Comparison of ENCODE assay signal across 25 cellular contexts in genomic region chr2:182324665-182325064, GRCh38.
A peak's percentile ranks its signal among the peaks of the same experiment; 100 is the strongest.
DNase-seq lines count a peak whose midpoint lies in the region; ATAC-seq, FAIRE-seq and TF ChIP-seq lines count a peak whose summit lies in the region.
"Had no signal": no experiment of that assay in that cellular context is flagged by ENCODE, and none has a peak within 500 bp of the region (broad histone marks: within the 10 kb centered on the region; RNA-seq: fewer than 3 reads in every experiment).

No MANE protein-coding gene starts in this region.

- 69 to 80% methylated on average over 4 of the region's 4 CpGs for WGBS in heart right ventricle, 2 donors
- 21 to 35% methylated on average over 4 of the region's 4 CpGs for WGBS in thyroid gland, 2 donors

- FAIRE-seq in bronchial epithelial cell (lab: Jason Lieb, UNC) (no peak), kidney (lab: Jason Lieb, UNC) (peak; percentile 90)
- FAIRE-seq: A204.1, GM12892, K562 had no signal

- H3K9me3 Mint-ChIP-seq in activated naive CD4-positive, alpha-beta T cell treated with anti-CD3 and anti-CD28 coated beads, Interleukin-2, amount 50 U/mL, for 72 hours, result peaks cover 0 to 5% of the 10 kb centered on the region in 2 donors

- no peak for TF ChIP-seq CTCF in heart right ventricle (IDR thresholded peaks at IDR 0.05)
- TF ChIP-seq CTCF in right atrium auricular region (IDR thresholded peaks at IDR 0.05), result no peak
- TF ChIP-seq CTCF in bronchial epithelial cell (IDR thresholded peaks at IDR 0.05; ENCODE audit: insufficient read depth, low read length, severe bottlenecking), result no peak
- no peak for TF ChIP-seq CTCF in kidney (IDR thresholded peaks at IDR 0.05; ENCODE audit: borderline replicate concordance, extremely low read depth, insufficient read depth)
- peak in 1 of 6 experiments; percentile 22 for TF ChIP-seq CTCF in thyroid gland (IDR thresholded peaks at IDR 0.05)
- TF ChIP-seq CTCF in vagina (IDR thresholded peaks at IDR 0.05), result no peak

- H3K27ac ChIP-seq in heart right ventricle, result no peak overlapping the region
- H3K27ac ChIP-seq in right atrium auricular region, result no peak overlapping the region
- peak overlapping the region in 1 of 2 donors; percentile 54 for H3K27ac ChIP-seq in kidney (ENCODE audit: low read depth in 2 of 2, low read length in 2 of 2)
- peak overlapping the region; percentile 61 to 93 (median 77) for H3K27ac ChIP-seq in thyroid gland
- H3K27ac ChIP-seq in vagina, result no peak overlapping the region
- H3K27ac ChIP-seq: neutrophil, upper lobe of right lung had no signal

- H3K4me1 ChIP-seq in heart right ventricle (peaks cover 0 to 22% (median 3%) of the 10 kb centered on the region in 9 donors), right atrium auricular region (no peaks in the 10 kb centered on the region), kidney (ENCODE audit: control insufficient read depth in 1 of 2, insufficient read depth in 1 of 2, low read depth in 1 of 2, low read length in 2 of 2) (peaks cover 3 to 12% of the 10 kb centered on the region in 2 donors), thyroid gland (peaks cover 44 to 63% of the 10 kb centered on the region in 2 donors), vagina (peaks cover 15% of the 10 kb centered on the region)
- H3K4me1 ChIP-seq: upper lobe of right lung had no signal

- H3K36me3 ChIP-seq in heart right ventricle (no peaks in the 10 kb centered on the region), right atrium auricular region (no peaks in the 10 kb centered on the region), bronchial epithelial cell (ENCODE audit: control insufficient read depth, insufficient read depth, low read length) (no peaks in the 10 kb centered on the region), kidney (ENCODE audit: control insufficient read depth in 1 of 2, insufficient read depth in 2 of 2, low read length in 2 of 2) (no peaks in the 10 kb centered on the region), thyroid gland (no peaks in the 10 kb centered on the region), vagina (no peaks in the 10 kb centered on the region)
- H3K36me3 ChIP-seq: neutrophil, upper lobe of right lung had no signal

- H3K27me3 ChIP-seq in heart right ventricle, result no peaks in the 10 kb centered on the region
- H3K27me3 ChIP-seq in right atrium auricular region, result no peaks in the 10 kb centered on the region
- H3K27me3 ChIP-seq in bronchial epithelial cell (ENCODE audit: control insufficient read depth, insufficient read depth, low read length), result no peaks in the 10 kb centered on the region
- no peaks in the 10 kb centered on the region for H3K27me3 ChIP-seq in thyroid gland
- no peaks in the 10 kb centered on the region for H3K27me3 ChIP-seq in vagina
- H3K27me3 ChIP-seq: neutrophil, upper lobe of right lung had no signal

- H3K9me3 ChIP-seq in heart right ventricle (peaks cover 0 to 7% (median 0%) of the 10 kb centered on the region in 11 donors), right atrium auricular region (no peaks in the 10 kb centered on the region), kidney (ENCODE audit: control insufficient read depth in 1 of 2, low read length in 2 of 2) (no peaks in the 10 kb centered on the region), thyroid gland (no peaks in the 10 kb centered on the region), vagina (no peaks in the 10 kb centered on the region)
- H3K9me3 ChIP-seq: upper lobe of right lung had no signal

- ATAC-seq in heart right ventricle, result peak in 5 of 8 donors; percentile 35 to 75 (median 62)
- no peak for ATAC-seq in activated naive CD4-positive, alpha-beta T cell treated with anti-CD3 and anti-CD28 coated beads, Interleukin-2, amount 50 U/mL, for 72 hours
- ATAC-seq: activated CD8-positive, alpha-beta memory T cell treated with anti-CD3 and anti-CD28 coated beads, Interleukin-2, amount 10 ng/mL, durations not matched to agents 7 days and 5 days; K562; upper lobe of right lung had no signal

- H3K27ac Mint-ChIP-seq in activated naive CD4-positive, alpha-beta T cell treated with anti-CD3 and anti-CD28 coated beads, Interleukin-2, amount 50 U/mL, for 72 hours, result no peak overlapping the region
- H3K27ac Mint-ChIP-seq: activated B cell treated with CpG ODN at 0.5 μM for 24 hours; activated CD8-positive, alpha-beta memory T cell treated with anti-CD3 and anti-CD28 coated beads, Interleukin-2, amount 10 ng/mL, durations not matched to agents 7 days and 5 days; brain; CD8-positive, alpha-beta memory T cell had no signal

- TF ChIP-seq POLR2A in thyroid gland (IDR thresholded peaks at IDR 0.05), result peak in 1 of 2 donors; percentile 55
- TF ChIP-seq POLR2A in vagina (IDR thresholded peaks at IDR 0.05), result no peak

- no peak overlapping the region for H3K4me3 ChIP-seq in heart right ventricle
- H3K4me3 ChIP-seq in right atrium auricular region, result no peak overlapping the region
- no peak overlapping the region for H3K4me3 ChIP-seq in bronchial epithelial cell (ENCODE audit: low read depth, low read length)
- H3K4me3 ChIP-seq in kidney (ENCODE audit: low read length in 2 of 2), result no peak overlapping the region
- no peak overlapping the region for H3K4me3 ChIP-seq in thyroid gland (replicated peaks in 1 of 3)
- H3K4me3 ChIP-seq in vagina, result no peak overlapping the region
- H3K4me3 ChIP-seq: K562, upper lobe of right lung had no signal

- peaks cover 0 to 5% of the 10 kb centered on the region in 2 donors for H3K36me3 Mint-ChIP-seq in activated naive CD4-positive, alpha-beta T cell treated with anti-CD3 and anti-CD28 coated beads, Interleukin-2, amount 50 U/mL, for 72 hours
- H3K36me3 Mint-ChIP-seq: activated CD8-positive, alpha-beta memory T cell treated with anti-CD3 and anti-CD28 coated beads, Interleukin-2, amount 10 ng/mL, durations not matched to agents 7 days and 5 days had no signal

- H3K9ac ChIP-seq in kidney (ENCODE audit: low read length in 2 of 2), result no peak overlapping the region

- no peak for DNase-seq in heart right ventricle
- no peak for DNase-seq in right atrium auricular region (ENCODE audit: low spot score)
- DNase-seq in bronchial epithelial cell (ENCODE audit: low read depth), result peak; percentile 14
- no peak for DNase-seq in kidney
- DNase-seq in thyroid gland, result peak; percentile 36 to 40
- DNase-seq in vagina (ENCODE audit: extremely low spot score in 2 of 2), result no peak
- no peak for DNase-seq in C1 segment of cervical spinal cord (lab: John Stamatoyannopoulos, UW)
- DNase-seq in activated naive CD4-positive, alpha-beta T cell treated with anti-CD3 and anti-CD28 coated beads, Interleukin-2, amount 50 U/mL, for 72 hours (ENCODE audit: low spot score in 2 of 2), result no peak
- DNase-seq: activated B cell treated with CpG ODN at 0.5 μM for 24 hours; activated CD8-positive, alpha-beta memory T cell treated with anti-CD3 and anti-CD28 coated beads, Interleukin-2, amount 10 ng/mL, durations not matched to agents 7 days and 5 days; activated gamma-delta T cell treated with Interleukin-2 at 50 U/mL for 16 hours; CD8-positive, alpha-beta memory T cell; effector CD8-positive, alpha-beta T cell; GDM1; H7; NCI-H1105 treated with DMSO at 0.1 percent for 48 hours; NK-92 treated with Interleukin-12 subunit alpha and Interleukin-12 subunit beta, amount 100 ng/mL, for 24 hours; stimulated activated naive CD4-positive, alpha-beta T cell; T-helper 1 cell; upper lobe of right lung had no signal

- intact Hi-C loops in heart right ventricle (cut with DNase I), result no loop called here
- intact Hi-C loops in kidney (cut with DNase I), result no loop called here
- intact Hi-C loops in thyroid gland (cut with DNase I), result no loop called here
- intact Hi-C loops in vagina (cut with DNase I), result no loop called here

Comparison
In these comparisons a context has a peak if more than half of its experiments do, and no peak if none do; other contexts are left out.
1. ATAC-seq: peak in heart right ventricle (5 of 8); none in activated naive CD4-positive, alpha-beta T cell treated with anti-CD3 and anti-CD28 coated beads, Interleukin-2, amount 50 U/mL, for 72 hours (0 of 2).
2. DNase-seq: peak in bronchial epithelial cell (single experiment) and thyroid gland (2 of 2); none in heart right ventricle (0 of 2), right atrium auricular region (single experiment), kidney (single experiment), vagina (0 of 2), C1 segment of cervical spinal cord (0 of 14) and activated naive CD4-positive, alpha-beta T cell treated with anti-CD3 and anti-CD28 coated beads, Interleukin-2, amount 50 U/mL, for 72 hours (0 of 2).
3. H3K27ac ChIP-seq: peak in thyroid gland (3 of 3); none in heart right ventricle (0 of 10), right atrium auricular region (0 of 2) and vagina (single experiment).